20 cellular contexts compared by ENCODE assay signal in the genomic region with DNA sequence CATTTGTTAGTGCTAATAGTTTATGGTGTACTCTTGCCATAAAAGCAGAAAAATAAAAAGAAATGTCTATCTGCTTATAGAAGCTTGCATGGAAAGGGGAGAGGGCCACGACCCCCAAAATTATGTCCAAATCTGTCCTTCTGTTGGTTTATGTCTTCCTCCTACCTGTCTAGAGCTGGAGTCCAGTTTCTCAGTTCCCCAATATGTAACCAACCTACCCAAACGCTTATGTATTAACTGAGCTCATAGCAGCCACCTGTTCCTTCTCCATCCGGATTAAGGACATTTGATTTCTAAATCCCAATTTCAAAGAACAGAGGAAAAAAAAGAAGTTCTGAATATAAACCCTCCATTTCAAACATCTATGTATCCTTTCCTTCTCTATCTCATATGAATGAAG. TPM values are rescaled to one million over a fixed set of nuclear protein-coding genes. Genes with fewer than 3 reads are reported as not detected.
DNase-seq lines count a peak whose midpoint lies in the region; ATAC-seq, FAIRE-seq and TF ChIP-seq lines count a peak whose summit lies in the region.
"Had no signal": no experiment of that assay in that cellular context is flagged by ENCODE, and none has a peak within 500 bp of the region (broad histone marks: within the 10 kb centered on the region; RNA-seq: fewer than 3 reads in every experiment).

No MANE protein-coding gene starts in this region.

- H3K4me1 Mint-ChIP-seq in immature natural killer cell = no peaks in the 10 kb centered on the region

- TF ChIP-seq POLR2A in GM12892 (IDR thresholded peaks at IDR 0.05; ENCODE audit: low read depth, low read length) (no peak), H54 (IDR thresholded peaks at IDR 0.05; ENCODE audit: low read depth, low read length) (no peak)

- ATAC-seq in GM19397 (IDR thresholded peaks at IDR 0.05; ENCODE audit: unreplicated experiment) (peak; percentile 55), HG02798 (IDR thresholded peaks at IDR 0.05; ENCODE audit: poor library complexity, unreplicated experiment) (peak; percentile 43), HG03175 (IDR thresholded peaks at IDR 0.05; ENCODE audit: unreplicated experiment) (peak; percentile 59), GM21515 (IDR thresholded peaks at IDR 0.05; ENCODE audit: unreplicated experiment) (no peak)
- ATAC-seq: K562 had no signal

- no peak overlapping the region for H3K4me3 Mint-ChIP-seq in immature natural killer cell

- no peaks in the 10 kb centered on the region for H3K36me3 Mint-ChIP-seq in immature natural killer cell

- no peak for DNase-seq in GM18507 (ENCODE audit: extremely low spot score, insufficient read length, low read depth)
- DNase-seq in GM12892 (ENCODE audit: insufficient read length) = no peak
- no peak for DNase-seq in H54 (ENCODE audit: insufficient read length, low spot score)
- DNase-seq in immature natural killer cell = no peak
- DNase-seq: AML-193, NCI-H1105 treated with DMSO at 0.1 percent for 48 hours, NCI-H1694 treated with DMSO at 0.1 percent for 48 hours, NCI-H2107, NCI-H2227 treated with DMSO at 0.1 percent for 48 hours, NCI-H510A treated with DMSO at 0.1 percent for 48 hours, NCI-H774, PC-9, T1000 had no signal

- H3K27ac Mint-ChIP-seq in immature natural killer cell = no peak overlapping the region

- H3K9me3 Mint-ChIP-seq in immature natural killer cell = no peaks in the 10 kb centered on the region

- peak; percentile 5 for FAIRE-seq in GM18507 (lab: Jason Lieb, UNC)
- no peak for FAIRE-seq in GM12892 (lab: Jason Lieb, UNC)
- FAIRE-seq in H54 (lab: Jason Lieb, UNC) = no peak
- FAIRE-seq: D721Med, H1, K562 had no signal

- H3K27me3 Mint-ChIP-seq in immature natural killer cell (ENCODE audit: low read depth in 3 of 3) = peaks cover 0 to 19% (median 0%) of the 10 kb centered on the region in 3 donors

RNA-seq across cellular contexts. Expression of a gene that starts 30.3 kb away (rescaled TPM):
- polyA plus RNA-seq in GM12892 (2012; ENCODE audit: missing spikeins) = 5.6 TPM
- polyA plus RNA-seq in immature natural killer cell = 10 to 100 TPM; 15.8 to 18.2 (median 16.7) TPM
